Comparison of ENCODE assay signal across 8 cellular contexts in genomic region chr4:145938618-145939177, GRCh38. TPM values are rescaled to one million over a fixed set of nuclear protein-coding genes. Genes with fewer than 3 reads are reported as not detected.
DNase-seq lines count a peak whose midpoint lies in the region; ATAC-seq and TF ChIP-seq lines count a peak whose summit lies in the region.

Gene ZNF827 (minus strand): TSS chr4:145938823. CDS start chr4:145938407, 416 bp downstream.

- peaks cover 32% of the 10 kb centered on the region for H3K4me1 Mint-ChIP-seq in activated T-cell treated with anti-CD3 and anti-CD28 coated beads, Interleukin-2, amount 50 U/mL, for 4 hours (ENCODE audit: low read depth)
- H3K4me1 Mint-ChIP-seq in stimulated activated effector memory CD8-positive, alpha-beta T cell treated with anti-CD3 and anti-CD28 coated beads, Interleukin-12 subunit alpha, Interleukin-12 subunit beta, amount 100 ng/mL, for 72 hours, result peaks cover 33% of the 10 kb centered on the region

- H3K27me3 Mint-ChIP-seq in activated T-cell treated with anti-CD3 and anti-CD28 coated beads, Interleukin-2, amount 50 U/mL, for 4 hours (ENCODE audit: low read depth), result no peaks in the 10 kb centered on the region

- peak within 1 kb of the TSS; percentile 88 for H3K27ac Mint-ChIP-seq in stimulated activated effector memory CD8-positive, alpha-beta T cell treated with anti-CD3 and anti-CD28 coated beads, Interleukin-12 subunit alpha, Interleukin-12 subunit beta, amount 100 ng/mL, for 72 hours

- H3K27me3 ChIP-seq in NT2/D1 (ENCODE audit: insufficient read depth, insufficient read length) (no peaks in the 10 kb centered on the region), esophagus squamous epithelium (no peaks in the 10 kb centered on the region), muscle layer of duodenum (ENCODE audit: low read depth, low read length) (no peaks in the 10 kb centered on the region)

- ATAC-seq in GM18511 (IDR thresholded peaks at IDR 0.05; ENCODE audit: unreplicated experiment) (peak; percentile 38), HG03175 (IDR thresholded peaks at IDR 0.05; ENCODE audit: unreplicated experiment) (peak; percentile 40)
- peak; percentile 23 to 24 for ATAC-seq in activated T-cell treated with anti-CD3 and anti-CD28 coated beads, Interleukin-2, amount 50 U/mL, for 4 hours
- ATAC-seq in stimulated activated effector memory CD8-positive, alpha-beta T cell treated with anti-CD3 and anti-CD28 coated beads, Interleukin-12 subunit alpha, Interleukin-12 subunit beta, amount 100 ng/mL, for 72 hours, result peak; percentile 64

- intact Hi-C loops in esophagus squamous epithelium (cut with DNase I), result no loop called here

- H3K36me3 Mint-ChIP-seq in activated T-cell treated with anti-CD3 and anti-CD28 coated beads, Interleukin-2, amount 50 U/mL, for 4 hours (ENCODE audit: insufficient read depth), result peaks cover under 1% of the 10 kb centered on the region
- H3K36me3 Mint-ChIP-seq in stimulated activated effector memory CD8-positive, alpha-beta T cell treated with anti-CD3 and anti-CD28 coated beads, Interleukin-12 subunit alpha, Interleukin-12 subunit beta, amount 100 ng/mL, for 72 hours, result peaks cover 19% of the 10 kb centered on the region

- WGBS in esophagus squamous epithelium, 2 donors, result 1 to 4% methylated on average over 23 to 29 of the region's 32 CpGs

- H3K4me3 Mint-ChIP-seq in activated T-cell treated with anti-CD3 and anti-CD28 coated beads, Interleukin-2, amount 50 U/mL, for 4 hours, result peak within 1 kb of the TSS; percentile 92
- H3K4me3 Mint-ChIP-seq in stimulated activated effector memory CD8-positive, alpha-beta T cell treated with anti-CD3 and anti-CD28 coated beads, Interleukin-12 subunit alpha, Interleukin-12 subunit beta, amount 100 ng/mL, for 72 hours, result peak within 1 kb of the TSS; percentile 92

- peak; percentile 66 for DNase-seq in A172 (ENCODE audit: low spot score)
- peak; percentile 33 for DNase-seq in NT2/D1 (ENCODE audit: low read depth, low spot score)
- peak; percentile 54 for DNase-seq in activated T-cell treated with anti-CD3 and anti-CD28 coated beads, Interleukin-2, amount 50 U/mL, for 4 hours
- DNase-seq in esophagus squamous epithelium (lab: John Stamatoyannopoulos, UW), result peak; percentile 45
- DNase-seq in stimulated activated effector memory CD8-positive, alpha-beta T cell treated with anti-CD3 and anti-CD28 coated beads, Interleukin-12 subunit alpha, Interleukin-12 subunit beta, amount 100 ng/mL, for 72 hours (ENCODE audit: low spot score in 2 of 2), result peak; percentile 18 to 78

- peak within 1 kb of the TSS; percentile 80 for H3K4me3 ChIP-seq in NT2/D1 (ENCODE audit: insufficient read length, low read depth)
- peak within 1 kb of the TSS; percentile 66 to 95 (median 78) for H3K4me3 ChIP-seq in esophagus squamous epithelium
- peak within 1 kb of the TSS; percentile 89 to 93 for H3K4me3 ChIP-seq in muscle layer of duodenum (ENCODE audit: low read depth in 1 of 2, low read length in 2 of 2)

- TF ChIP-seq CTCF in esophagus squamous epithelium (IDR thresholded peaks at IDR 0.05), result peak in 1 of 6 experiments; percentile 39

- peak within 1 kb of the TSS; percentile 91 to 96 (median 94) for H3K27ac ChIP-seq in esophagus squamous epithelium
- H3K27ac ChIP-seq in muscle layer of duodenum (ENCODE audit: low read length), result peak within 1 kb of the TSS; percentile 84

- H3K9me3 ChIP-seq in NT2/D1 (ENCODE audit: insufficient read depth, low read length) (no peaks in the 10 kb centered on the region), esophagus squamous epithelium (no peaks in the 10 kb centered on the region), muscle layer of duodenum (ENCODE audit: control insufficient read depth in 1 of 2, low read length in 2 of 2) (no peaks in the 10 kb centered on the region)

- peak in 1 of 4 donors; percentile 32 for TF ChIP-seq POLR2A in esophagus squamous epithelium (IDR thresholded peaks at IDR 0.05)

- peak within 1 kb of the TSS; percentile 96 for H3K9ac ChIP-seq in NT2/D1 (ENCODE audit: insufficient read length, low read depth)

- H3K36me3 ChIP-seq in NT2/D1 (ENCODE audit: insufficient read depth, insufficient read length, low read length) (no peaks in the 10 kb centered on the region), esophagus squamous epithelium (no peaks in the 10 kb centered on the region), muscle layer of duodenum (ENCODE audit: control insufficient read depth in 1 of 2, insufficient read depth in 2 of 2, low read length in 2 of 2) (no peaks in the 10 kb centered on the region)

- H3K4me1 ChIP-seq in NT2/D1 (ENCODE audit: insufficient read depth, insufficient read length), result no peaks in the 10 kb centered on the region
- H3K4me1 ChIP-seq in esophagus squamous epithelium, result peaks cover 5 to 32% (median 10%) of the 10 kb centered on the region in 3 donors
- H3K4me1 ChIP-seq in muscle layer of duodenum (ENCODE audit: control insufficient read depth in 1 of 2, insufficient read depth in 2 of 2, low read length in 2 of 2), result peaks cover 6 to 7% of the 10 kb centered on the region in 2 donors

- H3K9me3 Mint-ChIP-seq in activated T-cell treated with anti-CD3 and anti-CD28 coated beads, Interleukin-2, amount 50 U/mL, for 4 hours, result no peaks in the 10 kb centered on the region
- H3K9me3 Mint-ChIP-seq in stimulated activated effector memory CD8-positive, alpha-beta T cell treated with anti-CD3 and anti-CD28 coated beads, Interleukin-12 subunit alpha, Interleukin-12 subunit beta, amount 100 ng/mL, for 72 hours, result no peaks in the 10 kb centered on the region

RNA-seq across cellular contexts. Expression of gene ZNF827, which starts in this region (rescaled TPM):
- 10.8 and 14.1 TPM in 2 replicates for total RNA-seq in A172 (2014; rRNA removed; shearing (Covaris generic))
- 10 to 100 TPM; 22.8 to 35.2 (median 25.1) TPM for total RNA-seq in activated T-cell treated with anti-CD3 and anti-CD28 coated beads, Interleukin-2, amount 50 U/mL, for 4 hours
- total RNA-seq in esophagus squamous epithelium, result 10 to 100 TPM in 1 of 4 donors, 1 to 10 TPM in 3; 5.2 to 11.0 (median 6.4) TPM

Comparison
In these comparisons a context has a peak if more than half of its experiments do, and no peak if none do; other contexts are left out.
1. Peak in every context shown above with its lines: DNase-seq, ATAC-seq, H3K4me3 ChIP-seq and H3K27ac ChIP-seq.